Comparison of ENCODE assay signal across 1 cellular context in the genomic region with DNA sequence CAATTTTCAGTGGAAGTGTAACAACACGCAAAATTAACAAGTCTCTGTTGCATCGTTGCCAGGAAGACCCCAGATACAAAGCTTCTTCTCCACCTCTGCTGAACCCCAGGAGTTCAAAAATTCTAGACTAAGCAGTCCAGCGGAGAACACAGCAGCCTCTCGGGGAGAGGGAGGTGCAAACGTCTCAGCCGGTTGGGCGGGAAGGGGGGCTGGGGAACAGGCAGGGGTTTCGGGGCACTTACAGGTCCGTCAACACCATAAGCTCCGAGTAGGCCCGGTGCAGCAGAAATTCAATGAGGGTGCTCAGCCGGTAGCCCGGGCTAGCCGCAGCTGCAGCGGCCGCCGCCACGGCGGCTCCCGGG.
TF ChIP-seq lines count a peak whose summit lies in the region.

No MANE protein-coding gene starts in this region.

TF ChIP-seq in GM23338, 12 proteins besides CTCF, POLR2A, EP300 and RAD21 (continued from another document):
- TF ChIP-seq, protein P1, sequence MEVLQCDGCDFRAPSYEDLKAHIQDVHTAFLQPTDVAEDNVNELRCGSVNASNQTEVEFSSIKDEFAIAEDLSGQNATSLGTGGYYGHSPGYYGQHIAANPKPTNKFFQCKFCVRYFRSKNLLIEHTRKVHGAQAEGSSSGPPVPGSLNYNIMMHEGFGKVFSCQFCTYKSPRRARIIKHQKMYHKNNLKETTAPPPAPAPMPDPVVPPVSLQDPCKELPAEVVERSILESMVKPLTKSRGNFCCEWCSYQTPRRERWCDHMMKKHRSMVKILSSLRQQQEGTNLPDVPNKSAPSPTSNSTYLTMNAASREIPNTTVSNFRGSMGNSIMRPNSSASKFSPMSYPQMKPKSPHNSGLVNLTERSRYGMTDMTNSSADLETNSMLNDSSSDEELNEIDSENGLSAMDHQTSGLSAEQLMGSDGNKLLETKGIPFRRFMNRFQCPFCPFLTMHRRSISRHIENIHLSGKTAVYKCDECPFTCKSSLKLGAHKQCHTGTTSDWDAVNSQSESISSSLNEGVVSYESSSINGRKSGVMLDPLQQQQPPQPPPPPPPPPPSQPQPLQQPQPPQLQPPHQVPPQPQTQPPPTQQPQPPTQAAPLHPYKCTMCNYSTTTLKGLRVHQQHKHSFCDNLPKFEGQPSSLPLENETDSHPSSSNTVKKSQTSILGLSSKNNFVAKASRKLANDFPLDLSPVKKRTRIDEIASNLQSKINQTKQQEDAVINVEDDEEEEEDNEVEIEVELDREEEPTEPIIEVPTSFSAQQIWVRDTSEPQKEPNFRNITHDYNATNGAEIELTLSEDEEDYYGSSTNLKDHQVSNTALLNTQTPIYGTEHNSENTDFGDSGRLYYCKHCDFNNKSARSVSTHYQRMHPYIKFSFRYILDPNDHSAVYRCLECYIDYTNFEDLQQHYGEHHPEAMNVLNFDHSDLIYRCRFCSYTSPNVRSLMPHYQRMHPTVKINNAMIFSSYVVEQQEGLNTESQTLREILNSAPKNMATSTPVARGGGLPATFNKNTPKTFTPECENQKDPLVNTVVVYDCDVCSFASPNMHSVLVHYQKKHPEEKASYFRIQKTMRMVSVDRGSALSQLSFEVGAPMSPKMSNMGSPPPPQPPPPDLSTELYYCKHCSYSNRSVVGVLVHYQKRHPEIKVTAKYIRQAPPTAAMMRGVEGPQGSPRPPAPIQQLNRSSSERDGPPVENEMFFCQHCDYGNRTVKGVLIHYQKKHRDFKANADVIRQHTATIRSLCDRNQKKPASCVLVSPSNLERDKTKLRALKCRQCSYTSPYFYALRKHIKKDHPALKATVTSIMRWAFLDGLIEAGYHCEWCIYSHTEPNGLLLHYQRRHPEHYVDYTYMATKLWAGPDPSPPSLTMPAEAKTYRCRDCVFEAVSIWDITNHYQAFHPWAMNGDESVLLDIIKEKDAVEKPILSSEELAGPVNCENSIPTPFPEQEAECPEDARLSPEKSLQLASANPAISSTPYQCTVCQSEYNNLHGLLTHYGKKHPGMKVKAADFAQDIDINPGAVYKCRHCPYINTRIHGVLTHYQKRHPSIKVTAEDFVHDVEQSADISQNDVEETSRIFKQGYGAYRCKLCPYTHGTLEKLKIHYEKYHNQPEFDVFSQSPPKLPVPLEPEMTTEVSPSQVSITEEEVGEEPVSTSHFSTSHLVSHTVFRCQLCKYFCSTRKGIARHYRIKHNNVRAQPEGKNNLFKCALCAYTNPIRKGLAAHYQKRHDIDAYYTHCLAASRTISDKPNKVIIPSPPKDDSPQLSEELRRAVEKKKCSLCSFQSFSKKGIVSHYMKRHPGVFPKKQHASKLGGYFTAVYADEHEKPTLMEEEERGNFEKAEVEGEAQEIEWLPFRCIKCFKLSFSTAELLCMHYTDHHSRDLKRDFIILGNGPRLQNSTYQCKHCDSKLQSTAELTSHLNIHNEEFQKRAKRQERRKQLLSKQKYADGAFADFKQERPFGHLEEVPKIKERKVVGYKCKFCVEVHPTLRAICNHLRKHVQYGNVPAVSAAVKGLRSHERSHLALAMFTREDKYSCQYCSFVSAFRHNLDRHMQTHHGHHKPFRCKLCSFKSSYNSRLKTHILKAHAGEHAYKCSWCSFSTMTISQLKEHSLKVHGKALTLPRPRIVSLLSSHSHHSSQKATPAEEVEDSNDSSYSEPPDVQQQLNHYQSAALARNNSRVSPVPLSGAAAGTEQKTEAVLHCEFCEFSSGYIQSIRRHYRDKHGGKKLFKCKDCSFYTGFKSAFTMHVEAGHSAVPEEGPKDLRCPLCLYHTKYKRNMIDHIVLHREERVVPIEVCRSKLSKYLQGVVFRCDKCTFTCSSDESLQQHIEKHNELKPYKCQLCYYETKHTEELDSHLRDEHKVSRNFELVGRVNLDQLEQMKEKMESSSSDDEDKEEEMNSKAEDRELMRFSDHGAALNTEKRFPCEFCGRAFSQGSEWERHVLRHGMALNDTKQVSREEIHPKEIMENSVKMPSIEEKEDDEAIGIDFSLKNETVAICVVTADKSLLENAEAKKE (CRISPR knock-in tag; IDR thresholded peaks at IDR 0.05): no peak
- TF ChIP-seq CREB1 (CRISPR knock-in tag; IDR thresholded peaks at IDR 0.05; ENCODE audit: low read depth) (no peak), NANOG (IDR thresholded peaks at IDR 0.05; ENCODE audit: borderline replicate concordance) (no peak), ZNF331 (CRISPR knock-in tag; IDR thresholded peaks at IDR 0.05; ENCODE audit: low read depth) (no peak), EZH2phosphoT487 (IDR thresholded peaks at IDR 0.05; ENCODE audit: unreplicated experiment) (no peak), ZNF114 (CRISPR knock-in tag; IDR thresholded peaks at IDR 0.05) (no peak), POLR2AphosphoS5 (IDR thresholded peaks at IDR 0.05; ENCODE audit: low read depth) (no peak), STAT1 (IDR thresholded peaks at IDR 0.05; ENCODE audit: unreplicated experiment) (no peak)
- TF ChIP-seq, protein P2, sequence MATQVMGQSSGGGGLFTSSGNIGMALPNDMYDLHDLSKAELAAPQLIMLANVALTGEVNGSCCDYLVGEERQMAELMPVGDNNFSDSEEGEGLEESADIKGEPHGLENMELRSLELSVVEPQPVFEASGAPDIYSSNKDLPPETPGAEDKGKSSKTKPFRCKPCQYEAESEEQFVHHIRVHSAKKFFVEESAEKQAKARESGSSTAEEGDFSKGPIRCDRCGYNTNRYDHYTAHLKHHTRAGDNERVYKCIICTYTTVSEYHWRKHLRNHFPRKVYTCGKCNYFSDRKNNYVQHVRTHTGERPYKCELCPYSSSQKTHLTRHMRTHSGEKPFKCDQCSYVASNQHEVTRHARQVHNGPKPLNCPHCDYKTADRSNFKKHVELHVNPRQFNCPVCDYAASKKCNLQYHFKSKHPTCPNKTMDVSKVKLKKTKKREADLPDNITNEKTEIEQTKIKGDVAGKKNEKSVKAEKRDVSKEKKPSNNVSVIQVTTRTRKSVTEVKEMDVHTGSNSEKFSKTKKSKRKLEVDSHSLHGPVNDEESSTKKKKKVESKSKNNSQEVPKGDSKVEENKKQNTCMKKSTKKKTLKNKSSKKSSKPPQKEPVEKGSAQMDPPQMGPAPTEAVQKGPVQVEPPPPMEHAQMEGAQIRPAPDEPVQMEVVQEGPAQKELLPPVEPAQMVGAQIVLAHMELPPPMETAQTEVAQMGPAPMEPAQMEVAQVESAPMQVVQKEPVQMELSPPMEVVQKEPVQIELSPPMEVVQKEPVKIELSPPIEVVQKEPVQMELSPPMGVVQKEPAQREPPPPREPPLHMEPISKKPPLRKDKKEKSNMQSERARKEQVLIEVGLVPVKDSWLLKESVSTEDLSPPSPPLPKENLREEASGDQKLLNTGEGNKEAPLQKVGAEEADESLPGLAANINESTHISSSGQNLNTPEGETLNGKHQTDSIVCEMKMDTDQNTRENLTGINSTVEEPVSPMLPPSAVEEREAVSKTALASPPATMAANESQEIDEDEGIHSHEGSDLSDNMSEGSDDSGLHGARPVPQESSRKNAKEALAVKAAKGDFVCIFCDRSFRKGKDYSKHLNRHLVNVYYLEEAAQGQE (IDR thresholded peaks at IDR 0.05; ENCODE audit: unreplicated experiment): no peak
